ENCODE assay signal across 1 cellular context in the genomic region with DNA sequence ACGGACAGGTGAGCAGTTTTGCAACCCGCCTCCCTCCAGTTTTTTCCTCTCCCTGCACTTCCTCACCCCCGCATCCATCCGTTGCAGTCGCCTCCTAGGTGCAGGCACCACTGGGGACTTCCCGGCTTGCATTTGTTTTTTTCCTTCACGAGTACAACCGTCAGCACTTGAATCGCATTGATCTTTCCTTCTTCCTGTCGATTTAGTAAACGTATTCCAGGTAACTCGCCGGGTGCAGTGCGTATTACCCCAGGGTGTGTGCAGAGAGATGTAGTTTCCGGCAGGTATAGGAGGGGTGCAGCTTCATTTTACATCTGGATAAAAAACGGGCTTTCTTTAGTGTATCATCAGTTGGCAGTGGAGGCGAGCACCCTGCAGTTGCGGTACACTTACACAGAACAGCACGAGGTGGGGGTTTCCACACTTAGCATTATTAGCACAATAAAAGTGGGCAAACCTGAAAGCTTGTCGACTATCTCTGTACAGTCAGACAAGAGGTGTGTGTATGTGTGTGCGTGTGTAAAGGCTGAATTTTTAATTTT.
TF ChIP-seq lines count a peak whose summit lies in the region.

A gene (minus strand): TSS at position 359 of the 542 bp plus-strand sequence.

TF ChIP-seq in IMR-90, 13 proteins besides CTCF, POLR2A, EP300 and RAD21:
- TF ChIP-seq MXI1 (IDR thresholded peaks at IDR 0.05; ENCODE audit: borderline replicate concordance, low read depth, low read length) (no peak), MAFK (IDR thresholded peaks at IDR 0.05; ENCODE audit: low read depth, low read length) (no peak), MAZ (IDR thresholded peaks at IDR 0.05; ENCODE audit: borderline replicate concordance, low read depth, low read length) (no peak), SMC3 (IDR thresholded peaks at IDR 0.05; ENCODE audit: low read depth, low read length) (no peak), FOS (IDR thresholded peaks at IDR 0.05; ENCODE audit: low read depth, low read length) (no peak), BHLHE40 (IDR thresholded peaks at IDR 0.05; ENCODE audit: low read depth, low read length) (no peak), NFE2L2 (IDR thresholded peaks at IDR 0.05; ENCODE audit: low read depth, low read length) (no peak), CHD1 (IDR thresholded peaks at IDR 0.05; ENCODE audit: low read depth, low read length) (no peak), CEBPB (IDR thresholded peaks at IDR 0.05; ENCODE audit: low read depth, low read length) (no peak), RCOR1 (IDR thresholded peaks at IDR 0.05; ENCODE audit: insufficient replicate concordance, low read length) (no peak), RFX5 (IDR thresholded peaks at IDR 0.05; ENCODE audit: low read depth, low read length) (no peak)
- TF ChIP-seq, protein P1, sequence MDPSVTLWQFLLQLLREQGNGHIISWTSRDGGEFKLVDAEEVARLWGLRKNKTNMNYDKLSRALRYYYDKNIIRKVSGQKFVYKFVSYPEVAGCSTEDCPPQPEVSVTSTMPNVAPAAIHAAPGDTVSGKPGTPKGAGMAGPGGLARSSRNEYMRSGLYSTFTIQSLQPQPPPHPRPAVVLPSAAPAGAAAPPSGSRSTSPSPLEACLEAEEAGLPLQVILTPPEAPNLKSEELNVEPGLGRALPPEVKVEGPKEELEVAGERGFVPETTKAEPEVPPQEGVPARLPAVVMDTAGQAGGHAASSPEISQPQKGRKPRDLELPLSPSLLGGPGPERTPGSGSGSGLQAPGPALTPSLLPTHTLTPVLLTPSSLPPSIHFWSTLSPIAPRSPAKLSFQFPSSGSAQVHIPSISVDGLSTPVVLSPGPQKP (IDR thresholded peaks at IDR 0.05; ENCODE audit: borderline replicate concordance, low read depth, low read length), result no peak
- TF ChIP-seq, protein P2, sequence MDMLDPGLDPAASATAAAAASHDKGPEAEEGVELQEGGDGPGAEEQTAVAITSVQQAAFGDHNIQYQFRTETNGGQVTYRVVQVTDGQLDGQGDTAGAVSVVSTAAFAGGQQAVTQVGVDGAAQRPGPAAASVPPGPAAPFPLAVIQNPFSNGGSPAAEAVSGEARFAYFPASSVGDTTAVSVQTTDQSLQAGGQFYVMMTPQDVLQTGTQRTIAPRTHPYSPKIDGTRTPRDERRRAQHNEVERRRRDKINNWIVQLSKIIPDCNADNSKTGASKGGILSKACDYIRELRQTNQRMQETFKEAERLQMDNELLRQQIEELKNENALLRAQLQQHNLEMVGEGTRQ (IDR thresholded peaks at IDR 0.05; ENCODE audit: low read depth, low read length), result no peak
